Comparison of ENCODE assay signal across 8 cellular contexts in genomic region chr2:186427017-186427350, GRCh38. TPM values are rescaled to one million over a fixed set of nuclear protein-coding genes. Genes with fewer than 3 reads are reported as not detected.
DNase-seq lines count a peak whose midpoint lies in the region; ATAC-seq and TF ChIP-seq lines count a peak whose summit lies in the region.
"Not testable (repeated sequence)": the region's sequence is repeated elsewhere in the genome, so short reads cannot be mapped to it uniquely, and the experiment has no call there.

No MANE protein-coding gene starts in this region.

- H3K36me3 Mint-ChIP-seq in CD4-positive, alpha-beta T cell (ENCODE audit: low read depth) = not testable (repeated sequence)

- not testable (repeated sequence) for H3K27me3 Mint-ChIP-seq in CD4-positive, alpha-beta T cell

- H3K4me1 Mint-ChIP-seq in CD4-positive, alpha-beta T cell (ENCODE audit: low read depth) = peaks cover 27% of the 10 kb centered on the region

- not testable (repeated sequence) for DNase-seq in CD4-positive, alpha-beta T cell

- ATAC-seq in CD4-positive, alpha-beta T cell (ENCODE audit: poor library complexity) = not testable (repeated sequence)
- ATAC-seq in GM18868 (IDR thresholded peaks at IDR 0.05; ENCODE audit: unreplicated experiment) (peak; percentile 44), GM19397 (IDR thresholded peaks at IDR 0.05; ENCODE audit: unreplicated experiment) (peak; percentile 43), GM21526 (IDR thresholded peaks at IDR 0.05; ENCODE audit: low FRiP score, unreplicated experiment) (peak; percentile 23), HG02678 (IDR thresholded peaks at IDR 0.05; ENCODE audit: unreplicated experiment) (peak; percentile 38), HG03025 (IDR thresholded peaks at IDR 0.05; ENCODE audit: low FRiP score, unreplicated experiment) (peak; percentile 24), HG03280 (IDR thresholded peaks at IDR 0.05; ENCODE audit: unreplicated experiment) (peak; percentile 40), HG03571 (IDR thresholded peaks at IDR 0.05; ENCODE audit: unreplicated experiment) (peak; percentile 30)

- not testable (repeated sequence) for H3K27ac ChIP-seq in CD4-positive, alpha-beta T cell (ENCODE audit: low read depth, low read length)

- H3K27me3 ChIP-seq in CD4-positive, alpha-beta T cell (ENCODE audit: control insufficient read depth, insufficient read depth, low read length) = not testable (repeated sequence)

- POLR2A ChIA-PET in CD4-positive, alpha-beta T cell (lab: Charles Lee) = not testable (repeated sequence)

- CTCF ChIA-PET in CD4-positive, alpha-beta T cell (lab: Charles Lee) = not testable (repeated sequence)

- H3K9me3 Mint-ChIP-seq in CD4-positive, alpha-beta T cell = not testable (repeated sequence)

- H3K4me3 Mint-ChIP-seq in CD4-positive, alpha-beta T cell = peak overlapping the region; percentile 5

- H3K27ac Mint-ChIP-seq in CD4-positive, alpha-beta T cell = not testable (repeated sequence)

- not testable (repeated sequence) for H3K9me3 ChIP-seq in CD4-positive, alpha-beta T cell (ENCODE audit: control insufficient read depth, low read length)

- TF ChIP-seq CTCF in CD4-positive, alpha-beta T cell (IDR thresholded peaks at IDR 0.05) = not testable (repeated sequence)

- intact Hi-C loops in CD4-positive, alpha-beta T cell (cut with DNase I, micrococcal nuclease) = not testable (repeated sequence)

RNA-seq across cellular contexts. Expression of gene ZC3H15, which starts 59.1 kb away (rescaled TPM):
- total RNA-seq in CD4-positive, alpha-beta T cell = 100 to 1,000 TPM; 124 to 140 TPM
